ENCODE assay signal across 9 cellular contexts in the genomic region with DNA sequence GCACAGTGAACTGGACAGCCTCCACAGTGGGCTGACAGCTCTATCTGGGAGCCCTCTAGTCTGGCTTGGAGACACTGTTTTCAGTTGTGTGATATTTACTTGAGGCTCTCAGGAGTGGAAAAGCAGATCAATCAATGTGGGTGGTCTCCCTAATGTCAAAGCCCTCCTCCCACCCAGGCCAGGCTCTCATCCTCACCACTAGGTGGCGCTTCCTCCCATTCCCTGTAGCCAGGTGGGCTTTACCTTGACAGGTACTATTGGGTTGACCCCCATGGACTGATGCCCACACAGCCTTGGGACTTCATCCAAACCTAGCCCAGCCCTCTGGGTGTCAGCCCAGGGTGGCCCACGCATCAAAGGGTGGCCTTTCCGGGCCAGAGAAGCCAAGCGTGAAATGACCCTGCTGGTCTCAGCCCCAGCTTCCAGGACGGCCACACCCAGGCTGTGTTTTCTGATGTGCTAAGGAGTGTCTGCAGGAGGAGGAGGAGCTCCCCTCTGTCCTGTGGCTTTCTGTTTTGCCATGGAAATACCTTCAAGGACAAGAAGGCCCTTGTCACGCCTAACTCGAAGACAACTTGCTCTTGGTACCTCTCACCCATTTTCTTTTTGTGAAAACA. TPM values are rescaled to one million over a fixed set of nuclear protein-coding genes. Genes with fewer than 3 reads are reported as not detected.
DNase-seq lines count a peak whose midpoint lies in the region; ATAC-seq, FAIRE-seq and TF ChIP-seq lines count a peak whose summit lies in the region.
"Had no signal": no experiment of that assay in that cellular context is flagged by ENCODE, and none has a peak within 500 bp of the region (broad histone marks: within the 10 kb centered on the region; RNA-seq: fewer than 3 reads in every experiment).

No MANE protein-coding gene starts in this region.

- H3K4me2 ChIP-seq in Loucy (ENCODE audit: low read depth, low read length, poor library complexity, severe bottlenecking) (no peak overlapping the region), astrocyte (ENCODE audit: low read length) (no peak overlapping the region)

- H3K4me3 Mint-ChIP-seq in astrocyte (ENCODE audit: unreplicated experiment) (no peak overlapping the region), naive B cell (no peak overlapping the region)

- FAIRE-seq in astrocyte (lab: Jason Lieb, UNC), result no peak

- no peaks in the 10 kb centered on the region for H3F3A ChIP-seq in Loucy (ENCODE audit: low read depth)

- no peaks in the 10 kb centered on the region for H3K27me3 ChIP-seq in Loucy (ENCODE audit: insufficient read depth, low read length, poor library complexity, severe bottlenecking)
- H3K27me3 ChIP-seq in astrocyte (ENCODE audit: insufficient read depth, low read length), result peaks cover 18% of the 10 kb centered on the region

- peak; percentile 96 for TF ChIP-seq CTCF in Loucy (conservative IDR thresholded peaks at IDR 0.05; ENCODE audit: low read length)
- TF ChIP-seq CTCF in astrocyte (IDR thresholded peaks at IDR 0.05; ENCODE audit: insufficient read depth, low read depth, low read length), result peak; percentile 24

- H3K9me2 ChIP-seq in Loucy (replicated peaks; ENCODE audit: low read depth, low read length), result no peaks in the 10 kb centered on the region

- H3K9me3 ChIP-seq in Loucy (ENCODE audit: insufficient read depth, low read depth, low read length) (no peaks in the 10 kb centered on the region), astrocyte (ENCODE audit: insufficient read depth, low read depth, low read length) (no peaks in the 10 kb centered on the region)

- H3K4me1 Mint-ChIP-seq in astrocyte (ENCODE audit: low read depth, unreplicated experiment) (peaks cover 4% of the 10 kb centered on the region), naive B cell (no peaks in the 10 kb centered on the region)

- no peaks in the 10 kb centered on the region for H4K20me1 ChIP-seq in Loucy (ENCODE audit: insufficient read depth, low read length, poor library complexity, severe bottlenecking)
- no peaks in the 10 kb centered on the region for H4K20me1 ChIP-seq in astrocyte (ENCODE audit: insufficient read depth, low read length)

- ATAC-seq in naive B cell (ENCODE audit: low read depth in 2 of 2), result no peak
- no peak for ATAC-seq in GM19328 (IDR thresholded peaks at IDR 0.05; ENCODE audit: unreplicated experiment)
- ATAC-seq in HG03354 (IDR thresholded peaks at IDR 0.05; ENCODE audit: poor library complexity, severe bottlenecking, unreplicated experiment), result no peak

- H3K36me3 ChIP-seq in Loucy (ENCODE audit: insufficient read depth, low read length) (no peaks in the 10 kb centered on the region), astrocyte (ENCODE audit: insufficient read depth, low read length) (no peaks in the 10 kb centered on the region)

- H3K9me3 Mint-ChIP-seq in astrocyte (ENCODE audit: unreplicated experiment) (no peaks in the 10 kb centered on the region), naive B cell (no peaks in the 10 kb centered on the region)

- H3K4me1 ChIP-seq in Loucy (ENCODE audit: insufficient read depth, low read length, poor library complexity, severe bottlenecking), result peaks cover 8% of the 10 kb centered on the region
- H3K4me1 ChIP-seq in astrocyte (ENCODE audit: insufficient read depth, low read length), result no peaks in the 10 kb centered on the region

- H3K9ac ChIP-seq in Loucy (ENCODE audit: low read depth, low read length, poor library complexity, severe bottlenecking), result no peak overlapping the region
- H3K9ac ChIP-seq in astrocyte (ENCODE audit: low read length), result no peak overlapping the region

- H3K79me2 ChIP-seq in Loucy (ENCODE audit: insufficient read depth, low read length) (no peaks in the 10 kb centered on the region), astrocyte (ENCODE audit: insufficient read depth, low read length) (no peaks in the 10 kb centered on the region)

- H3K4me3 ChIP-seq in Loucy (ENCODE audit: low read length, poor library complexity, severe bottlenecking) (no peak overlapping the region), astrocyte (ENCODE audit: insufficient read depth, low read depth, low read length) (no peak overlapping the region)

- H3K27ac Mint-ChIP-seq in astrocyte (ENCODE audit: unreplicated experiment) (no peak overlapping the region), naive B cell (peak overlapping the region in 1 of 6 donors; percentile 47)

- no peak overlapping the region for H3K27ac ChIP-seq in astrocyte (ENCODE audit: low read depth, low read length)

- H2AFZ ChIP-seq in Loucy (ENCODE audit: low read length) (no peak overlapping the region), astrocyte (ENCODE audit: low read depth, low read length) (no peak overlapping the region)

- peak; percentile 15 for DNase-seq in COLO829 (ENCODE audit: low spot score)
- DNase-seq in astrocyte (ENCODE audit: low read depth), result no peak
- peak; percentile 5 for DNase-seq in naive B cell
- no peak for DNase-seq in DMS153 treated with DMSO at 0.1 percent for 48 hours (lab: John Stamatoyannopoulos, UW; ENCODE audit: unreplicated experiment)
- DNase-seq in HCEC 1CT, result no peak

- H3K27me3 Mint-ChIP-seq in astrocyte (ENCODE audit: low read depth, unreplicated experiment) (peaks cover 15% of the 10 kb centered on the region), naive B cell (peaks cover 7 to 35% (median 30%) of the 10 kb centered on the region in 3 donors)

- H3K36me3 Mint-ChIP-seq in astrocyte (ENCODE audit: low read depth, unreplicated experiment) (no peaks in the 10 kb centered on the region), naive B cell (no peaks in the 10 kb centered on the region)

RNA-seq across cellular contexts. Expression of a gene that starts 54.0 kb away (rescaled TPM):
- 0.22 and 0.30 TPM in 2 replicates for total RNA-seq in astrocyte
- not detected for polyA plus RNA-seq in naive B cell (ENCODE audit: low read depth in 6 of 6)
- total RNA-seq: myocyte had no signal

Comparison
In these comparisons a context has a peak if more than half of its experiments do, and no peak if none do; other contexts are left out.
1. DNase-seq: peak in COLO829 (single experiment) and naive B cell (single experiment); none in astrocyte (single experiment), DMS153 treated with DMSO at 0.1 percent for 48 hours (single experiment) and HCEC 1CT (single experiment).